1 cellular context compared by ENCODE assay signal in genomic region chr19:40420766-40421467, GRCh38.
TF ChIP-seq lines count a peak whose summit lies in the region.

No MANE protein-coding gene starts in this region.

TF ChIP-seq in HEK293, 187 proteins besides CTCF, POLR2A, EP300 and RAD21 (continued from another document and continues in another):
- TF ChIP-seq ZNF148 (tag by site-specific recombination; IDR thresholded peaks at IDR 0.05; ENCODE audit: borderline replicate concordance) (no peak), SETDB1 (IDR thresholded peaks at IDR 0.05; ENCODE audit: insufficient read length, low read length) (no peak), ZNF169 (tag by site-specific recombination; IDR thresholded peaks at IDR 0.05) (no peak), SCRT2 (tag by site-specific recombination; IDR thresholded peaks at IDR 0.05) (no peak), ZNF549 (tag by site-specific recombination; IDR thresholded peaks at IDR 0.05) (no peak), KLF1 (tag by site-specific recombination; IDR thresholded peaks at IDR 0.05) (peak; percentile 99), ZNF146 (tag by site-specific recombination; IDR thresholded peaks at IDR 0.05) (peak; percentile 13; the same call in 1 of the 2 replicates), ZFP37 (tag by site-specific recombination; IDR thresholded peaks at IDR 0.05) (peak; percentile 99), ZNF24 (tag by site-specific recombination; IDR thresholded peaks at IDR 0.05) (peak; percentile 77), ZNF837 (tag by site-specific recombination; IDR thresholded peaks at IDR 0.05) (no peak), EGR2 (tag by site-specific recombination; IDR thresholded peaks at IDR 0.05; ENCODE audit: low read depth) (peak; percentile 91), ZNF23 (tag by site-specific recombination; IDR thresholded peaks at IDR 0.05; ENCODE audit: borderline replicate concordance) (no peak), ZNF266 (tag by site-specific recombination; IDR thresholded peaks at IDR 0.05; ENCODE audit: low read depth) (peak; percentile 10; the same call in 1 of the 2 replicates), ZNF707 (tag by site-specific recombination; IDR thresholded peaks at IDR 0.05) (no peak), ZNF350 (tag by site-specific recombination; IDR thresholded peaks at IDR 0.05) (no peak), GLI2 (tag by site-specific recombination; IDR thresholded peaks at IDR 0.05; ENCODE audit: borderline replicate concordance, low read depth) (no peak), HOXA7 (CRISPR knock-in tag; IDR thresholded peaks at IDR 0.05; ENCODE audit: borderline replicate concordance) (no peak), ZNF558 (tag by site-specific recombination; IDR thresholded peaks at IDR 0.05) (no peak; the same call in 1 of the 2 replicates), ZNF791 (tag by site-specific recombination; IDR thresholded peaks at IDR 0.05) (no peak), KLF16 (tag by site-specific recombination; IDR thresholded peaks at IDR 0.05) (peak; percentile 98), GFI1B (tag by site-specific recombination; IDR thresholded peaks at IDR 0.05) (no peak), ZNF776 (tag by site-specific recombination; IDR thresholded peaks at IDR 0.05; ENCODE audit: borderline replicate concordance) (no peak), ZNF560 (tag by site-specific recombination; IDR thresholded peaks at IDR 0.05; ENCODE audit: borderline replicate concordance) (no peak), ZNF426 (tag by site-specific recombination; IDR thresholded peaks at IDR 0.05) (no peak), ZXDB (tag by site-specific recombination; IDR thresholded peaks at IDR 0.05) (peak; percentile 100), ZNF704 (tag by site-specific recombination; IDR thresholded peaks at IDR 0.05) (no peak), SALL2 (tag by site-specific recombination; IDR thresholded peaks at IDR 0.05; ENCODE audit: borderline replicate concordance) (no peak; the same call in 1 of the 2 replicates), MEIS1 (CRISPR knock-in tag; IDR thresholded peaks at IDR 0.05; ENCODE audit: borderline replicate concordance) (no peak), ZNF610 (tag by site-specific recombination; IDR thresholded peaks at IDR 0.05; ENCODE audit: borderline replicate concordance) (peak; percentile 81), FEZF1 (tag by site-specific recombination; IDR thresholded peaks at IDR 0.05) (peak; percentile 51), SP3 (tag by site-specific recombination; IDR thresholded peaks at IDR 0.05) (peak; percentile 98), ZNF660 (tag by site-specific recombination; IDR thresholded peaks at IDR 0.05) (peak; percentile 76), ZNF324 (tag by site-specific recombination; IDR thresholded peaks at IDR 0.05) (peak; percentile 83), ZNF311 (tag by site-specific recombination; IDR thresholded peaks at IDR 0.05; ENCODE audit: borderline replicate concordance) (no peak), PBX3 (CRISPR knock-in tag; IDR thresholded peaks at IDR 0.05) (0 out of 2 replicates have a peak, but pooled peaks have one; percentile 67), MZF1 (tag by site-specific recombination; IDR thresholded peaks at IDR 0.05; ENCODE audit: borderline replicate concordance) (peak; percentile 46; the same call in 1 of the 2 replicates), ZNF624 (tag by site-specific recombination; IDR thresholded peaks at IDR 0.05) (no peak), ZNF138 (tag by site-specific recombination; IDR thresholded peaks at IDR 0.05; ENCODE audit: borderline replicate concordance) (no peak), RBAK (tag by site-specific recombination; IDR thresholded peaks at IDR 0.05) (no peak), ZNF639 (tag by site-specific recombination; IDR thresholded peaks at IDR 0.05) (peak; percentile 84; the same call in 1 of the 2 replicates), ZSCAN4 (tag by site-specific recombination; IDR thresholded peaks at IDR 0.05) (peak; percentile 50), ZNF529 (tag by site-specific recombination; IDR thresholded peaks at IDR 0.05; ENCODE audit: insufficient replicate concordance) (no peak), KLF8 (tag by site-specific recombination; IDR thresholded peaks at IDR 0.05) (peak; percentile 99), ZNF701 (tag by site-specific recombination; IDR thresholded peaks at IDR 0.05) (no peak), ZNF664 (tag by site-specific recombination; IDR thresholded peaks at IDR 0.05) (no peak)
- TF ChIP-seq, protein P1, sequence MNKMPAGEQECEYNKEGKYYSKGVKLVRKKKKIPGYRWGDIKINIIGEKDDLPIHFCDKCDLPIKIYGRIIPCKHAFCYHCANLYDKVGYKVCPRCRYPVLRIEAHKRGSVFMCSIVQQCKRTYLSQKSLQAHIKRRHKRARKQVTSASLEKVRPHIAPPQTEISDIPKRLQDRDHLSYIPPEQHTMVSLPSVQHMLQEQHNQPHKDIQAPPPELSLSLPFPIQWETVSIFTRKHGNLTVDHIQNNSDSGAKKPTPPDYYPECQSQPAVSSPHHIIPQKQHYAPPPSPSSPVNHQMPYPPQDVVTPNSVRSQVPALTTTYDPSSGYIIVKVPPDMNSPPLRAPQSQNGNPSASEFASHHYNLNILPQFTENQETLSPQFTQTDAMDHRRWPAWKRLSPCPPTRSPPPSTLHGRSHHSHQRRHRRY (tag by site-specific recombination; IDR thresholded peaks at IDR 0.05), result no peak
- TF ChIP-seq, protein P2, sequence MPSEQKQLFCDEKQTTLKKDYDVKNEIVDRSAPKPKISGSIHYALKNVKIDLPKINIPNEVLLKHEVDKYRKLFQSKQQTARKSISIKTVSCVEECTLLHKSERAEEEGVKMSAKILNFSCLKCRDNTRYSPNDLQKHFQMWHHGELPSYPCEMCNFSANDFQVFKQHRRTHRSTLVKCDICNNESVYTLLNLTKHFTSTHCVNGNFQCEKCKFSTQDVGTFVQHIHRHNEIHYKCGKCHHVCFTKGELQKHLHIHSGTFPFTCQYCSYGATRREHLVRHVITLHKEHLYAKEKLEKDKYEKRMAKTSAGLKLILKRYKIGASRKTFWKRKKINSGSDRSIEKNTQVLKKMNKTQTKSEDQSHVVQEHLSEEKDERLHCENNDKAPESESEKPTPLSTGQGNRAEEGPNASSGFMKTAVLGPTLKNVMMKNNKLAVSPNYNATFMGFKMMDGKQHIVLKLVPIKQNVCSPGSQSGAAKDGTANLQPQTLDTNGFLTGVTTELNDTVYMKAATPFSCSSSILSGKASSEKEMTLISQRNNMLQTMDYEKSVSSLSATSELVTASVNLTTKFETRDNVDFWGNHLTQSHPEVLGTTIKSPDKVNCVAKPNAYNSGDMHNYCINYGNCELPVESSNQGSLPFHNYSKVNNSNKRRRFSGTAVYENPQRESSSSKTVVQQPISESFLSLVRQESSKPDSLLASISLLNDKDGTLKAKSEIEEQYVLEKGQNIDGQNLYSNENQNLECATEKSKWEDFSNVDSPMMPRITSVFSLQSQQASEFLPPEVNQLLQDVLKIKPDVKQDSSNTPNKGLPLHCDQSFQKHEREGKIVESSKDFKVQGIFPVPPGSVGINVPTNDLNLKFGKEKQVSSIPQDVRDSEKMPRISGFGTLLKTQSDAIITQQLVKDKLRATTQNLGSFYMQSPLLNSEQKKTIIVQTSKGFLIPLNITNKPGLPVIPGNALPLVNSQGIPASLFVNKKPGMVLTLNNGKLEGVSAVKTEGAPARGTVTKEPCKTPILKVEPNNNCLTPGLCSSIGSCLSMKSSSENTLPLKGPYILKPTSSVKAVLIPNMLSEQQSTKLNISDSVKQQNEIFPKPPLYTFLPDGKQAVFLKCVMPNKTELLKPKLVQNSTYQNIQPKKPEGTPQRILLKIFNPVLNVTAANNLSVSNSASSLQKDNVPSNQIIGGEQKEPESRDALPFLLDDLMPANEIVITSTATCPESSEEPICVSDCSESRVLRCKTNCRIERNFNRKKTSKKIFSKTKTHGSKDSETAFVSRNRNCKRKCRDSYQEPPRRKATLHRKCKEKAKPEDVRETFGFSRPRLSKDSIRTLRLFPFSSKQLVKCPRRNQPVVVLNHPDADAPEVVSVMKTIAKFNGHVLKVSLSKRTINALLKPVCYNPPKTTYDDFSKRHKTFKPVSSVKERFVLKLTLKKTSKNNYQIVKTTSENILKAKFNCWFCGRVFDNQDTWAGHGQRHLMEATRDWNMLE (tag by site-specific recombination; conservative IDR thresholded peaks at IDR 0.05; ENCODE audit: low read depth), result 0 out of 2 replicates have a peak, but pooled peaks have one; percentile 13
- TF ChIP-seq, protein P3, sequence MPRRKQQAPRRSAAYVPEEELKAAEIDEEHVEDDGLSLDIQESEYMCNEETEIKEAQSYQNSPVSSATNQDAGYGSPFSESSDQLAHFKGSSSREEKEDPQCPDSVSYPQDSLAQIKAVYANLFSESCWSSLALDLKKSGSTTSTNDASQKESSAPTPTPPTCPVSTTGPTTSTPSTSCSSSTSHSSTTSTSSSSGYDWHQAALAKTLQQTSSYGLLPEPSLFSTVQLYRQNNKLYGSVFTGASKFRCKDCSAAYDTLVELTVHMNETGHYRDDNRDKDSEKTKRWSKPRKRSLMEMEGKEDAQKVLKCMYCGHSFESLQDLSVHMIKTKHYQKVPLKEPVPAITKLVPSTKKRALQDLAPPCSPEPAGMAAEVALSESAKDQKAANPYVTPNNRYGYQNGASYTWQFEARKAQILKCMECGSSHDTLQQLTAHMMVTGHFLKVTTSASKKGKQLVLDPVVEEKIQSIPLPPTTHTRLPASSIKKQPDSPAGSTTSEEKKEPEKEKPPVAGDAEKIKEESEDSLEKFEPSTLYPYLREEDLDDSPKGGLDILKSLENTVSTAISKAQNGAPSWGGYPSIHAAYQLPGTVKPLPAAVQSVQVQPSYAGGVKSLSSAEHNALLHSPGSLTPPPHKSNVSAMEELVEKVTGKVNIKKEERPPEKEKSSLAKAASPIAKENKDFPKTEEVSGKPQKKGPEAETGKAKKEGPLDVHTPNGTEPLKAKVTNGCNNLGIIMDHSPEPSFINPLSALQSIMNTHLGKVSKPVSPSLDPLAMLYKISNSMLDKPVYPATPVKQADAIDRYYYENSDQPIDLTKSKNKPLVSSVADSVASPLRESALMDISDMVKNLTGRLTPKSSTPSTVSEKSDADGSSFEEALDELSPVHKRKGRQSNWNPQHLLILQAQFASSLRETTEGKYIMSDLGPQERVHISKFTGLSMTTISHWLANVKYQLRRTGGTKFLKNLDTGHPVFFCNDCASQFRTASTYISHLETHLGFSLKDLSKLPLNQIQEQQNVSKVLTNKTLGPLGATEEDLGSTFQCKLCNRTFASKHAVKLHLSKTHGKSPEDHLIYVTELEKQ (tag by site-specific recombination; IDR thresholded peaks at IDR 0.05; ENCODE audit: borderline replicate concordance), result no peak; the same call in none of the 2 replicates
